Comparison of ENCODE assay signal across 23 cellular contexts in the genomic region with DNA sequence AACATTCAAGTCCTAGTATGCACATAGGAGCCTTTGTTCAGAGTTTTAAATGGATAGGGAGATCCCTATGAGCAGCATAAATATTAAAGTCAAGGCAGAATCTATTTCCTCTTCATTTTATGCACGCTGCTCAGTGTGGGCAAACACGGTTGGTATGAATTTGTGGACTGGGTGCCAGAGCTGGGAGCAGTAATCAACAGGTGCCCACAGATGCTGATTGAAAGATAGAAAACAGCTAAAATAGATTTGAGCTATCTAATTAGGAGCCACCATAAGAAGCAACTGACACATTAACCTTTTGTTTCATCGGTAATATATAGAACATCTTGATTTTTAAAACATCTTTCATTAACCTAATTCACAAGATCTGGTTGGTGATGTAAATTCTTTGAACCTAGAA.
"Had no signal": no experiment of that assay in that cellular context is flagged by ENCODE, and none has a peak within 500 bp of the region (broad histone marks: within the 10 kb centered on the region; RNA-seq: fewer than 3 reads in every experiment).

No MANE protein-coding gene starts in this region.

- H3K4me3 ChIP-seq: esophagus squamous epithelium, gastroesophageal sphincter, mucosa of descending colon, ovary, stomach, thoracic aorta, transverse colon had no signal

- ATAC-seq: effector memory CD8-positive, alpha-beta T cell; gastroesophageal sphincter; left lobe of liver; mucosa of descending colon; naive thymus-derived CD8-positive, alpha-beta T cell; right cardiac atrium had no signal

- H3K9me3 ChIP-seq: esophagus squamous epithelium, gastroesophageal sphincter, mucosa of descending colon, ovary, thoracic aorta, transverse colon had no signal

- H3K27ac ChIP-seq: epithelial cell of prostate, esophagus squamous epithelium, gastroesophageal sphincter, ovary, stomach, thoracic aorta, transverse colon had no signal

- H3K27me3 ChIP-seq: esophagus squamous epithelium, gastroesophageal sphincter, ovary, stomach, transverse colon had no signal

- H3K36me3 Mint-ChIP-seq: naive thymus-derived CD8-positive, alpha-beta T cell had no signal

- H3K36me3 ChIP-seq: esophagus squamous epithelium, gastroesophageal sphincter, ovary, stomach, thoracic aorta, transverse colon had no signal

- H3K4me1 ChIP-seq: esophagus squamous epithelium, gastroesophageal sphincter, stomach, transverse colon had no signal

- DNase-seq: effector memory CD8-positive, alpha-beta T cell; esophagus squamous epithelium; foreskin fibroblast; glutamatergic neuron; islet precursor cell; mammary epithelial cell; mucosa of descending colon; naive thymus-derived CD8-positive, alpha-beta T cell; ovary; right cardiac atrium; small intestine; stimulated activated CD4-positive, alpha-beta T cell treated with anti-CD3 and anti-CD28 coated beads, Interleukin-12 subunit alpha, Interleukin-12 subunit beta, amount 100 ng/mL, for 4 hours; stimulated activated naive CD4-positive, alpha-beta T cell; stomach; substantia nigra; transverse colon had no signal

- H3K4me1 Mint-ChIP-seq: naive thymus-derived CD8-positive, alpha-beta T cell had no signal

- H3K27ac Mint-ChIP-seq: dendritic cell treated with granulocyte-macrophage colony-stimulating factor and Interleukin-4, amounts not matched to agents 40 ng/mL and 50 ng/mL, for 4 days; effector memory CD8-positive, alpha-beta T cell; naive thymus-derived CD8-positive, alpha-beta T cell; progenitor cell of endocrine pancreas had no signal

- H3K27me3 Mint-ChIP-seq: dendritic cell treated with granulocyte-macrophage colony-stimulating factor and Interleukin-4, amounts not matched to agents 40 ng/mL and 50 ng/mL, for 4 days; effector memory CD8-positive, alpha-beta T cell; naive thymus-derived CD8-positive, alpha-beta T cell; progenitor cell of endocrine pancreas had no signal

- H3K4me3 Mint-ChIP-seq: dendritic cell treated with granulocyte-macrophage colony-stimulating factor and Interleukin-4, amounts not matched to agents 40 ng/mL and 50 ng/mL, for 4 days; effector memory CD8-positive, alpha-beta T cell; naive thymus-derived CD8-positive, alpha-beta T cell; neural crest cell had no signal
